ENCODE assay signal across 29 cellular contexts in genomic region chr14:23409966-23410635, GRCh38. TPM values are rescaled to one million over a fixed set of nuclear protein-coding genes. Genes with fewer than 3 reads are reported as not detected.
"Had no signal": no experiment of that assay in that cellular context is flagged by ENCODE, and none has a peak within 500 bp of the region (broad histone marks: within the 10 kb centered on the region; RNA-seq: fewer than 3 reads in every experiment).

No MANE protein-coding gene starts in this region.

- H3K4me1 Mint-ChIP-seq: activated naive CD8-positive, alpha-beta T cell treated with anti-CD3 and anti-CD28 coated beads, Interleukin-2, amount 50 U/mL, for 24 hours; immature natural killer cell; stimulated activated naive CD8-positive, alpha-beta T cell treated with anti-CD3 and anti-CD28 coated beads, Interleukin-15, amount 100 ng/mL, for 72 hours; WTC11 had no signal

- H3K27me3 Mint-ChIP-seq: stimulated activated naive CD8-positive, alpha-beta T cell treated with anti-CD3 and anti-CD28 coated beads, Interleukin-15, amount 100 ng/mL, for 72 hours had no signal

- H3K36me3 Mint-ChIP-seq: immature natural killer cell; natural killer cell treated with Interleukin-12 subunit alpha and Interleukin-12 subunit beta and Interleukin-15 and Interleukin-18, amount 100 ng/mL, for 72 hours; WTC11 had no signal

- H2AFZ ChIP-seq: hepatocyte had no signal

- H3K4me2 ChIP-seq: hepatocyte had no signal

- H3K9me3 Mint-ChIP-seq: activated naive CD8-positive, alpha-beta T cell treated with anti-CD3 and anti-CD28 coated beads, Interleukin-2, amount 50 U/mL, for 24 hours; immature natural killer cell; natural killer cell treated with Interleukin-12 subunit alpha and Interleukin-12 subunit beta and Interleukin-15 and Interleukin-18, amount 100 ng/mL, for 72 hours; stimulated activated naive CD8-positive, alpha-beta T cell treated with anti-CD3 and anti-CD28 coated beads, Interleukin-15, amount 100 ng/mL, for 72 hours; WTC11 had no signal

- H3K4me3 Mint-ChIP-seq: activated naive CD8-positive, alpha-beta T cell treated with anti-CD3 and anti-CD28 coated beads, Interleukin-2, amount 50 U/mL, for 24 hours; immature natural killer cell; natural killer cell treated with Interleukin-12 subunit alpha and Interleukin-12 subunit beta and Interleukin-15 and Interleukin-18, amount 100 ng/mL, for 72 hours; stimulated activated naive CD8-positive, alpha-beta T cell treated with anti-CD3 and anti-CD28 coated beads, Interleukin-15, amount 100 ng/mL, for 72 hours; WTC11 had no signal

- H3K36me3 ChIP-seq: left lung, neutrophil, pancreas, sigmoid colon, spleen, tibial artery had no signal

- ATAC-seq: activated naive CD8-positive, alpha-beta T cell treated with anti-CD3 and anti-CD28 coated beads, Interleukin-2, amount 50 U/mL, for 24 hours; left lung; natural killer cell treated with Interleukin-12 subunit alpha and Interleukin-12 subunit beta and Interleukin-15 and Interleukin-18, amount 100 ng/mL, for 72 hours; pancreas; WTC11 had no signal

- DNase-seq: activated CD4-positive, alpha-beta T cell treated with anti-CD3 and anti-CD28 coated beads, Interleukin-2, amount 50 U/mL, for 48 hours; activated CD8-positive, alpha-beta memory T cell treated with anti-CD3 and anti-CD28 coated beads, Interleukin-2, amount 50 U/mL, for 48 hours; activated effector memory CD4-positive, alpha-beta T cell treated with anti-CD3 and anti-CD28 coated beads, Interleukin-2, amount 50 U/mL, for 16 hours; activated naive CD4-positive, alpha-beta T cell treated with anti-CD3 and anti-CD28 coated beads, Interleukin-2, amount 50 U/mL, for 16 hours; activated naive CD8-positive, alpha-beta T cell treated with anti-CD3 and anti-CD28 coated beads, Interleukin-2, amount 50 U/mL, for 24 hours; activated T-cell treated with anti-CD3 and anti-CD28 coated beads, Interleukin-2, amount 50 U/mL, for 48 hours; immature natural killer cell; mammary epithelial cell; pancreas; sigmoid colon; spleen; stimulated activated CD4-positive, alpha-beta T cell treated with anti-CD3 and anti-CD28 coated beads, Interleukin-4, amount 100 ng/mL, for 4 hours; stimulated activated naive CD8-positive, alpha-beta T cell treated with anti-CD3 and anti-CD28 coated beads, Interleukin-15, amount 100 ng/mL, for 72 hours; T-helper 9 cell; tibial artery had no signal

- H3K4me1 ChIP-seq: left lung, sigmoid colon, spleen, tibial artery had no signal

- H3K27me3 ChIP-seq: hepatocyte, neutrophil, pancreas had no signal

- H3K9me3 ChIP-seq: left lung, neutrophil, pancreas, sigmoid colon, spleen, tibial artery had no signal

- H3K27ac ChIP-seq: hepatocyte, left lung, neutrophil, pancreas, sigmoid colon, spleen, tibial artery had no signal

- H3K27ac Mint-ChIP-seq: activated naive CD8-positive, alpha-beta T cell treated with anti-CD3 and anti-CD28 coated beads, Interleukin-2, amount 50 U/mL, for 24 hours; immature natural killer cell; natural killer cell treated with Interleukin-12 subunit alpha and Interleukin-12 subunit beta and Interleukin-15 and Interleukin-18, amount 100 ng/mL, for 72 hours; WTC11 had no signal

- H3K4me3 ChIP-seq: hepatocyte, left lung, pancreas, sigmoid colon, spleen, tibial artery had no signal

RNA-seq across cellular contexts. Expression of gene MYH6, which starts 2.0 kb away (rescaled TPM):
- total RNA-seq: activated CD8-positive, alpha-beta memory T cell treated with anti-CD3 and anti-CD28 coated beads for 36 hours; chondrocyte; epithelial cell of proximal tubule; fibroblast of villous mesenchyme; glomerular endothelial cell; hepatocyte; kidney epithelial cell; mammary epithelial cell; pulmonary artery endothelial cell; sigmoid colon; ureter had no signal
- polyA plus RNA-seq: immature natural killer cell, mammary epithelial cell had no signal

RNA-seq across cellular contexts. Expression of gene MYH7, which starts 25.4 kb away (rescaled TPM):
- total RNA-seq: activated CD8-positive, alpha-beta memory T cell treated with anti-CD3 and anti-CD28 coated beads for 36 hours; chondrocyte; epithelial cell of proximal tubule; fibroblast of villous mesenchyme; glomerular endothelial cell; hepatocyte; kidney epithelial cell; mammary epithelial cell; natural killer cell treated with Interleukin-12 subunit alpha and Interleukin-12 subunit beta and Interleukin-15 and Interleukin-18, amount 100 ng/mL, for 72 hours; pulmonary artery endothelial cell; WTC11 had no signal
- polyA plus RNA-seq: hepatocyte, immature natural killer cell, mammary epithelial cell had no signal

RNA-seq across cellular contexts. Expression of gene CMTM5, which starts 33.3 kb away (rescaled TPM):
- total RNA-seq: activated CD8-positive, alpha-beta memory T cell treated with anti-CD3 and anti-CD28 coated beads for 36 hours; chondrocyte; epithelial cell of proximal tubule; fibroblast of villous mesenchyme; glomerular endothelial cell; hepatocyte; kidney epithelial cell; mammary epithelial cell; natural killer cell treated with Interleukin-12 subunit alpha and Interleukin-12 subunit beta and Interleukin-15 and Interleukin-18, amount 100 ng/mL, for 72 hours; pulmonary artery endothelial cell; T-helper 1 cell treated with Interleukin-12 subunit alpha and Interleukin-12 subunit beta and Interleukin-4 antibody, amounts not matched to agents 30 ng/mL and 1 ng/mL, for 36 hours had no signal
- polyA plus RNA-seq: mammary epithelial cell had no signal

RNA-seq across cellular contexts. Expression of gene IL25, which starts 37.5 kb away (rescaled TPM):
- total RNA-seq: activated CD8-positive, alpha-beta memory T cell treated with anti-CD3 and anti-CD28 coated beads for 36 hours; chondrocyte; epithelial cell of proximal tubule; fibroblast of villous mesenchyme; glomerular endothelial cell; hepatocyte; kidney epithelial cell; left lung; mammary epithelial cell; natural killer cell treated with Interleukin-12 subunit alpha and Interleukin-12 subunit beta and Interleukin-15 and Interleukin-18, amount 100 ng/mL, for 72 hours; pancreas; pulmonary artery endothelial cell; sigmoid colon; spleen; T-helper 1 cell treated with Interleukin-12 subunit alpha and Interleukin-12 subunit beta and Interleukin-4 antibody, amounts not matched to agents 30 ng/mL and 1 ng/mL, for 36 hours; ureter had no signal
- polyA plus RNA-seq: hepatocyte, immature natural killer cell, mammary epithelial cell, pancreas, sigmoid colon, spleen had no signal

RNA-seq across cellular contexts. Expression of gene EFS, which starts 45.1 kb away (rescaled TPM):
- total RNA-seq: activated CD8-positive, alpha-beta memory T cell treated with anti-CD3 and anti-CD28 coated beads for 36 hours; natural killer cell treated with Interleukin-12 subunit alpha and Interleukin-12 subunit beta and Interleukin-15 and Interleukin-18, amount 100 ng/mL, for 72 hours; pulmonary artery endothelial cell; T-helper 1 cell treated with Interleukin-12 subunit alpha and Interleukin-12 subunit beta and Interleukin-4 antibody, amounts not matched to agents 30 ng/mL and 1 ng/mL, for 36 hours had no signal
- polyA plus RNA-seq: immature natural killer cell had no signal
